In genomic region chr7:98210513-98211220, GRCh38 we compare ENCODE assay signal across 1 cellular context.
TF ChIP-seq lines count a peak whose summit lies in the region.

No MANE protein-coding gene starts in this region.

TF ChIP-seq in HEK293, 187 proteins besides CTCF, POLR2A, EP300 and RAD21 (continued from another document):
- TF ChIP-seq ZBTB10 (tag by site-specific recombination; IDR thresholded peaks at IDR 0.05), result no peak
- TF ChIP-seq SP3 (tag by site-specific recombination; IDR thresholded peaks at IDR 0.05), result peak; percentile 34; the same call in 1 of the 2 replicates
- TF ChIP-seq ZNF184 (tag by site-specific recombination; IDR thresholded peaks at IDR 0.05), result no peak
